25 cellular contexts compared by ENCODE assay signal in the genomic region with DNA sequence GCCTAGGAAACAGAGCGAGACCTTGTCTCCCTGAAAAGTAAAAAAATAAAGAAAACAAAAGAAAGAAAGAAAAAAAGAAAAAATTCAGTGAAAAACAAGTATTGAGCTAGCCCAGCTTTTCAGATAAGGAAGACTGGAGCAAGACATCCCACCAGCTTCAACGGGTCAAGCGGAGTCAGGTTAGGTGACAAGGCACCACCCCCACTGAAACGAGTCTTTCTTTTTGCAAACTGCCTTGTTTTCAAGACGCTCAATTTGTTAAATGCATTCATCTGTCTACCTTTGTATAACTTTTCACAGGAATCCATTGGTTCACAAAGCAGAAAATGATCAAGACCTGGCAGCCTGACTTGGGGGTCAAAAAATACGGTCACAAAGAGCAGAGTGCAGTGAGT.
"Had no signal": no experiment of that assay in that cellular context is flagged by ENCODE, and none has a peak within 500 bp of the region (broad histone marks: within the 10 kb centered on the region; RNA-seq: fewer than 3 reads in every experiment).

No MANE protein-coding gene starts in this region.

- H3K4me1 Mint-ChIP-seq: activated CD4-positive, alpha-beta memory T cell treated with anti-CD3 and anti-CD28 coated beads, Interleukin-2, amount 10 ng/mL, durations not matched to agents 7 days and 5 days; activated CD4-positive, alpha-beta T cell treated with anti-CD3 and anti-CD28 coated beads, Interleukin-2, amount 10 ng/mL, durations not matched to agents 7 days and 5 days; activated T-helper 17 cell treated with anti-CD3 and anti-CD28 coated beads, Interleukin-2, amount 50 U/mL, for 72 hours; immature natural killer cell; naive thymus-derived CD4-positive, alpha-beta T cell; T-helper 17 cell had no signal

- H3K4me3 ChIP-seq: breast epithelium, tibial nerve had no signal

- H3K27me3 Mint-ChIP-seq: activated CD4-positive, alpha-beta T cell treated with anti-CD3 and anti-CD28 coated beads, Interleukin-2, amount 10 ng/mL, durations not matched to agents 7 days and 5 days; activated T-helper 17 cell treated with anti-CD3 and anti-CD28 coated beads, Interleukin-2, amount 50 U/mL, for 72 hours had no signal

- H3K27ac Mint-ChIP-seq: activated CD4-positive, alpha-beta memory T cell treated with anti-CD3 and anti-CD28 coated beads, Interleukin-2, amount 10 ng/mL, durations not matched to agents 7 days and 5 days; activated CD4-positive, alpha-beta T cell treated with anti-CD3 and anti-CD28 coated beads, Interleukin-2, amount 10 ng/mL, durations not matched to agents 7 days and 5 days; activated T-helper 17 cell treated with anti-CD3 and anti-CD28 coated beads, Interleukin-2, amount 50 U/mL, for 72 hours; immature natural killer cell; T-helper 17 cell had no signal

- ATAC-seq: activated T-cell treated with anti-CD3 and anti-CD28 coated beads, Interleukin-2, amount 50 U/mL, for 4 hours; activated T-helper 17 cell treated with anti-CD3 and anti-CD28 coated beads, Interleukin-2, amount 50 U/mL, for 72 hours; left colon; naive thymus-derived CD4-positive, alpha-beta T cell; right cardiac atrium; T-helper 17 cell had no signal

- H3K9me3 Mint-ChIP-seq: activated CD4-positive, alpha-beta memory T cell treated with anti-CD3 and anti-CD28 coated beads, Interleukin-2, amount 10 ng/mL, durations not matched to agents 7 days and 5 days; activated CD4-positive, alpha-beta T cell treated with anti-CD3 and anti-CD28 coated beads, Interleukin-2, amount 10 ng/mL, durations not matched to agents 7 days and 5 days; activated T-cell treated with anti-CD3 and anti-CD28 coated beads, Interleukin-2, amount 50 U/mL, for 4 hours; activated T-helper 17 cell treated with anti-CD3 and anti-CD28 coated beads, Interleukin-2, amount 50 U/mL, for 72 hours; neural crest cell had no signal

- H3K9me3 ChIP-seq: breast epithelium, tibial nerve had no signal

- H3K36me3 Mint-ChIP-seq: immature natural killer cell; naive thymus-derived CD4-positive, alpha-beta T cell had no signal

- H3K4me1 ChIP-seq: breast epithelium, tibial nerve had no signal

- H3K27me3 ChIP-seq: breast epithelium, tibial nerve had no signal

- H3K36me3 ChIP-seq: breast epithelium, tibial nerve had no signal

- H3K27ac ChIP-seq: breast epithelium, tibial nerve had no signal

- DNase-seq: activated CD4-positive, alpha-beta memory T cell treated with anti-CD3 and anti-CD28 coated beads, Interleukin-2, amount 10 ng/mL, durations not matched to agents 7 days and 5 days; activated CD4-positive, alpha-beta T cell treated with anti-CD3 and anti-CD28 coated beads for 1 hour; activated CD4-positive, alpha-beta T cell treated with anti-CD3 and anti-CD28 coated beads, Interleukin-2, amount 10 ng/mL, durations not matched to agents 7 days and 5 days; activated CD8-positive, alpha-beta memory T cell treated with anti-CD3 and anti-CD28 coated beads, Interleukin-2, amount 50 U/mL, for 48 hours; activated gamma-delta T cell treated with Interleukin-2 at 50 U/mL for 16 hours; activated naive CD4-positive, alpha-beta T cell treated with anti-CD3 and anti-CD28 coated beads, Interleukin-2, amount 50 U/mL, for 16 hours; activated T-cell treated with anti-CD3 and anti-CD28 coated beads, Interleukin-2, amount 50 U/mL, for 4 hours; amniotic stem cell; central memory CD4-positive, alpha-beta T cell; foreskin fibroblast; immature natural killer cell; kidney; left colon; mammary epithelial cell; midbrain; naive thymus-derived CD4-positive, alpha-beta T cell; right cardiac atrium; stimulated activated CD4-positive, alpha-beta T cell treated with anti-CD3 and anti-CD28 coated beads, Interleukin-2, amount 100 ng/mL, for 48 hours; stimulated activated naive CD4-positive, alpha-beta T cell treated with Interleukin-2 at 50 U/mL for 16 hours; T-helper 17 cell; T1000 had no signal

- H3K4me3 Mint-ChIP-seq: activated CD4-positive, alpha-beta memory T cell treated with anti-CD3 and anti-CD28 coated beads, Interleukin-2, amount 10 ng/mL, durations not matched to agents 7 days and 5 days; activated CD4-positive, alpha-beta T cell treated with anti-CD3 and anti-CD28 coated beads, Interleukin-2, amount 10 ng/mL, durations not matched to agents 7 days and 5 days; activated T-cell treated with anti-CD3 and anti-CD28 coated beads, Interleukin-2, amount 50 U/mL, for 4 hours; activated T-helper 17 cell treated with anti-CD3 and anti-CD28 coated beads, Interleukin-2, amount 50 U/mL, for 72 hours; immature natural killer cell; naive thymus-derived CD4-positive, alpha-beta T cell; neural crest cell; T-helper 17 cell had no signal
